Comparison of ENCODE assay signal across 26 cellular contexts in genomic region chr6:47715782-47716181, GRCh38. TPM values are rescaled to one million over a fixed set of nuclear protein-coding genes. Genes with fewer than 3 reads are reported as not detected.
A peak's percentile ranks its signal among the peaks of the same experiment; 100 is the strongest.
DNase-seq lines count a peak whose midpoint lies in the region; ATAC-seq and TF ChIP-seq lines count a peak whose summit lies in the region.
"Had no signal": no experiment of that assay in that cellular context is flagged by ENCODE, and none has a peak within 500 bp of the region (broad histone marks: within the 10 kb centered on the region; RNA-seq: fewer than 3 reads in every experiment).

No MANE protein-coding gene starts in this region.

- TF ChIP-seq CTCF in smooth muscle cell (IDR thresholded peaks at IDR 0.05; ENCODE audit: borderline replicate concordance, insufficient read depth, poor library complexity, severe bottlenecking): no peak

- H3K27me3 ChIP-seq in smooth muscle cell (ENCODE audit: low read depth): no peaks in the 10 kb centered on the region
- H3K27me3 ChIP-seq: pancreas had no signal

- no peaks in the 10 kb centered on the region for H3F3A ChIP-seq in smooth muscle cell (ENCODE audit: low read depth)

- peak overlapping the region; percentile 56 for H3K27ac Mint-ChIP-seq in activated T-cell treated with anti-CD3 and anti-CD28 coated beads, Interleukin-2, amount 50 U/mL, for 72 hours
- H3K27ac Mint-ChIP-seq in stimulated activated naive B cell treated with anti-CD40 and anti-IgM and Interleukin-4, amounts not matched to agents 10 μg/mL and 1 μg/mL and 100 μg/mL, for 72 hours: peak overlapping the region; percentile 26
- H3K27ac Mint-ChIP-seq: type B pancreatic cell had no signal

- no peaks in the 10 kb centered on the region for H3K36me3 ChIP-seq in smooth muscle cell (ENCODE audit: low read depth)
- H3K36me3 ChIP-seq: HAP-1, pancreas had no signal

- no peak overlapping the region for H3K9ac ChIP-seq in smooth muscle cell (ENCODE audit: low read depth)

- no peaks in the 10 kb centered on the region for H3K4me1 ChIP-seq in smooth muscle cell (ENCODE audit: low read depth)
- H3K4me1 ChIP-seq: HAP-1, pancreas had no signal

- peaks cover 37% of the 10 kb centered on the region for H3K27me3 Mint-ChIP-seq in activated T-cell treated with anti-CD3 and anti-CD28 coated beads, Interleukin-2, amount 50 U/mL, for 72 hours (ENCODE audit: low read depth)
- peaks cover 27 to 32% of the 10 kb centered on the region in 2 donors for H3K27me3 Mint-ChIP-seq in stimulated activated naive B cell treated with anti-CD40 and anti-IgM and Interleukin-4, amounts not matched to agents 10 μg/mL and 1 μg/mL and 100 μg/mL, for 72 hours

- no peaks in the 10 kb centered on the region for H3K9me3 ChIP-seq in smooth muscle cell (replicated peaks; ENCODE audit: low read depth)
- H3K9me3 ChIP-seq: HAP-1, pancreas had no signal

- no peaks in the 10 kb centered on the region for H3K79me2 ChIP-seq in smooth muscle cell (ENCODE audit: low read depth)

- DNase-seq in activated T-cell treated with anti-CD3 and anti-CD28 coated beads, Interleukin-2, amount 50 U/mL, for 72 hours: no peak
- DNase-seq in activated T-cell treated with anti-CD3 and anti-CD28 coated beads, Interleukin-2, amount 50 U/mL, for 48 hours: no peak
- no peak for DNase-seq in stimulated activated naive B cell treated with anti-CD40 and anti-IgM and Interleukin-4, amounts not matched to agents 10 μg/mL and 1 μg/mL and 100 μg/mL, for 72 hours
- DNase-seq in smooth muscle cell (lab: John Stamatoyannopoulos, UW; ENCODE audit: unreplicated experiment) (no peak), SK-N-DZ (ENCODE audit: low spot score) (no peak)
- DNase-seq: CD8-positive, alpha-beta memory T cell; DMS153; Kasumi-1; NCI-H1436; NCI-H345; NCI-H774; pancreas; stimulated activated CD4-positive, alpha-beta T cell treated with anti-CD3 and anti-CD28 coated beads, Interleukin-2, amount 100 ng/mL, for 24 hours; substantia nigra; T-helper 2 cell had no signal

- H2AFZ ChIP-seq in smooth muscle cell (ENCODE audit: low read depth): no peak overlapping the region

- H3K4me3 Mint-ChIP-seq in activated T-cell treated with anti-CD3 and anti-CD28 coated beads, Interleukin-2, amount 50 U/mL, for 72 hours: peak overlapping the region in 1 of 2 donors; percentile 53
- no peak overlapping the region for H3K4me3 Mint-ChIP-seq in stimulated activated naive B cell treated with anti-CD40 and anti-IgM and Interleukin-4, amounts not matched to agents 10 μg/mL and 1 μg/mL and 100 μg/mL, for 72 hours
- H3K4me3 Mint-ChIP-seq: CD8-positive, alpha-beta memory T cell; neural crest cell; type B pancreatic cell had no signal

- peak; percentile 70 to 81 for ATAC-seq in activated T-cell treated with anti-CD3 and anti-CD28 coated beads, Interleukin-2, amount 50 U/mL, for 72 hours (replicated peaks in 1 of 2)
- peak; percentile 69 for ATAC-seq in GM18870 (IDR thresholded peaks at IDR 0.05; ENCODE audit: unreplicated experiment)
- ATAC-seq in HG02885 (IDR thresholded peaks at IDR 0.05; ENCODE audit: poor library complexity, unreplicated experiment): peak; percentile 58
- ATAC-seq in stimulated activated naive B cell treated with anti-CD40 and anti-IgM and Interleukin-4, amounts not matched to agents 10 μg/mL and 1 μg/mL and 100 μg/mL, for 72 hours (replicated peaks): peak; percentile 34 to 57
- ATAC-seq in GM19455 (IDR thresholded peaks at IDR 0.05; ENCODE audit: unreplicated experiment): no peak
- ATAC-seq: HepG2, pancreas had no signal

- peaks cover 0 to 5% of the 10 kb centered on the region in 2 donors for H3K9me3 Mint-ChIP-seq in activated T-cell treated with anti-CD3 and anti-CD28 coated beads, Interleukin-2, amount 50 U/mL, for 72 hours
- H3K9me3 Mint-ChIP-seq in stimulated activated naive B cell treated with anti-CD40 and anti-IgM and Interleukin-4, amounts not matched to agents 10 μg/mL and 1 μg/mL and 100 μg/mL, for 72 hours: peaks cover 0 to 2% of the 10 kb centered on the region in 2 donors
- H3K9me3 Mint-ChIP-seq: CD8-positive, alpha-beta memory T cell had no signal

- H3K27ac ChIP-seq in smooth muscle cell (ENCODE audit: low read depth): no peak overlapping the region
- H3K27ac ChIP-seq: pancreas had no signal

- H3K36me3 Mint-ChIP-seq in activated T-cell treated with anti-CD3 and anti-CD28 coated beads, Interleukin-2, amount 50 U/mL, for 72 hours (ENCODE audit: insufficient read depth in 2 of 2): peaks cover 0 to 2% of the 10 kb centered on the region in 2 donors
- H3K36me3 Mint-ChIP-seq in stimulated activated naive B cell treated with anti-CD40 and anti-IgM and Interleukin-4, amounts not matched to agents 10 μg/mL and 1 μg/mL and 100 μg/mL, for 72 hours: no peaks in the 10 kb centered on the region
- H3K36me3 Mint-ChIP-seq: CD8-positive, alpha-beta memory T cell; type B pancreatic cell had no signal

- H3K4me2 ChIP-seq in smooth muscle cell: no peak overlapping the region

- no peak overlapping the region for H3K4me3 ChIP-seq in smooth muscle cell
- H3K4me3 ChIP-seq: HAP-1, lung, pancreas had no signal

- no peaks in the 10 kb centered on the region for H4K20me1 ChIP-seq in smooth muscle cell (ENCODE audit: low read depth)

- peaks cover 21% of the 10 kb centered on the region for H3K4me1 Mint-ChIP-seq in activated T-cell treated with anti-CD3 and anti-CD28 coated beads, Interleukin-2, amount 50 U/mL, for 72 hours (ENCODE audit: low read depth)
- peaks cover 6 to 7% of the 10 kb centered on the region in 2 donors for H3K4me1 Mint-ChIP-seq in stimulated activated naive B cell treated with anti-CD40 and anti-IgM and Interleukin-4, amounts not matched to agents 10 μg/mL and 1 μg/mL and 100 μg/mL, for 72 hours
- H3K4me1 Mint-ChIP-seq: CD8-positive, alpha-beta memory T cell; neural crest cell had no signal

RNA-seq across cellular contexts. Expression of gene ADGRF4, which starts 17.4 kb away (rescaled TPM):
- total RNA-seq in activated T-cell treated with anti-CD3 and anti-CD28 coated beads, Interleukin-2, amount 50 U/mL, for 72 hours: not detected
- 9.2 and 10.6 TPM in 2 replicates for total RNA-seq in smooth muscle cell
- 1.5 and 9.1 TPM in 2 replicates for polyA plus RNA-seq in smooth muscle cell
- polyA plus RNA-seq in SK-N-DZ (2014; cell fraction: cytosol; rRNA removed): not detected in 2 replicates
- not detected in 2 replicates for polyA plus RNA-seq in SK-N-DZ (2014; cell fraction: nucleus; rRNA removed)
- total RNA-seq: A673; CD8-positive, alpha-beta memory T cell; dermis microvascular lymphatic vessel endothelial cell; frontal cortex; HepG2; neural crest cell; pancreas had no signal
- polyA plus RNA-seq: CD8-positive, alpha-beta memory T cell had no signal
